1 cellular context compared by ENCODE assay signal in genomic region chr12:109609256-109609821, GRCh38.
A peak's percentile ranks its signal among the peaks of the same experiment; 100 is the strongest.
TF ChIP-seq lines count a peak whose summit lies in the region.

No MANE protein-coding gene starts in this region.

TF ChIP-seq in HepG2, 621 proteins besides CTCF, POLR2A, EP300 and RAD21:
- no peak for TF ChIP-seq ZNF572 (CRISPR knock-in tag; IDR thresholded peaks at IDR 0.05)
- no peak for TF ChIP-seq NFKB2 (CRISPR knock-in tag; IDR thresholded peaks at IDR 0.05; ENCODE audit: borderline replicate concordance)
- no peak for TF ChIP-seq TFDP1 (CRISPR knock-in tag; IDR thresholded peaks at IDR 0.05; ENCODE audit: borderline replicate concordance)
- no peak for TF ChIP-seq ZNF777 (CRISPR knock-in tag; IDR thresholded peaks at IDR 0.05)
- no peak; the same call in 1 of the 2 replicates for TF ChIP-seq RFX3 (CRISPR knock-in tag; IDR thresholded peaks at IDR 0.05)
- peak; percentile 28; the same call in 1 of the 2 replicates for TF ChIP-seq RFX1 (IDR thresholded peaks at IDR 0.05)
- no peak for TF ChIP-seq ZFP36 (IDR thresholded peaks at IDR 0.05; ENCODE audit: borderline replicate concordance, low read depth, low read length, partially characterized antibody)
- TF ChIP-seq NFIB (CRISPR knock-in tag; IDR thresholded peaks at IDR 0.05; ENCODE audit: borderline replicate concordance): 0 out of 2 replicates have a peak, but pooled peaks have one; percentile 74
- no peak for TF ChIP-seq ZNF264 (CRISPR knock-in tag; IDR thresholded peaks at IDR 0.05)
- TF ChIP-seq NR0B2 (CRISPR knock-in tag; IDR thresholded peaks at IDR 0.05): no peak
- peak; percentile 59; the same call in 1 of the 2 replicates for TF ChIP-seq ZNF629 (CRISPR knock-in tag; conservative IDR thresholded peaks at IDR 0.05)
- no peak for TF ChIP-seq ZNF720 (CRISPR knock-in tag; IDR thresholded peaks at IDR 0.05)
- TF ChIP-seq GMEB2 (CRISPR knock-in tag; IDR thresholded peaks at IDR 0.05; ENCODE audit: low read depth): no peak
- TF ChIP-seq ZNF24 (IDR thresholded peaks at IDR 0.05): no peak
- no peak for TF ChIP-seq ZZZ3 (CRISPR knock-in tag; IDR thresholded peaks at IDR 0.05; ENCODE audit: borderline replicate concordance)
- no peak for TF ChIP-seq RBM22 (optimal IDR thresholded peaks at IDR 0.05; ENCODE audit: low read length)
- no peak for TF ChIP-seq RXRB (CRISPR knock-in tag; IDR thresholded peaks at IDR 0.05; ENCODE audit: borderline replicate concordance)
- TF ChIP-seq ZNF724P (CRISPR knock-in tag; IDR thresholded peaks at IDR 0.05; ENCODE audit: borderline replicate concordance): no peak
- TF ChIP-seq GATAD1 (CRISPR knock-in tag; IDR thresholded peaks at IDR 0.05): no peak
- no peak for TF ChIP-seq ZNF225 (CRISPR knock-in tag; IDR thresholded peaks at IDR 0.05)
- TF ChIP-seq MLX (CRISPR knock-in tag; IDR thresholded peaks at IDR 0.05): no peak
- no peak for TF ChIP-seq ZNF296 (CRISPR knock-in tag; conservative IDR thresholded peaks at IDR 0.05)
- peak; percentile 43; the same call in 1 of the 2 replicates for TF ChIP-seq ZNF768 (CRISPR knock-in tag; IDR thresholded peaks at IDR 0.05)
- TF ChIP-seq GZF1 (CRISPR knock-in tag; IDR thresholded peaks at IDR 0.05): no peak
